41 cellular contexts compared by ENCODE assay signal in the genomic region with DNA sequence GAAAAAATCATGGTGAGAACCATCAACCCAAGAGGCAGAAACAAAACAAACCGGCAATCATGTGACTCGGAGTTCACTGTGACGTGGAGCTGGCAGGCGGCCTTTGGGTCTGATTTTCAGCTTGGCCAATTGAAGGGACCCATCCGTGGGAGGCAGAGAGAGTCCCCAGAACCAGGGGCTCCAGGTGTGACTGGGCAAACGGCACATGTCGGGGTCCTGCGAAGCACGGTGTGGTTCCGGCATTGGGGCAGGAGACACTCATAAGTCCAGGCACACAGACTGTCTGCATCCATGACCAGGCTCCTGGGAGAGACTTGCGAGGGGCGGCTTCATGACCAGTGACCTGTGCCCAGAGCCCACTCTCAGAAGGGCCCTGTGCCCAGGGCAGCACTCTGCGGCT. TPM values are rescaled to one million over a fixed set of nuclear protein-coding genes. Genes with fewer than 3 reads are reported as not detected.
"Had no signal": no experiment of that assay in that cellular context is flagged by ENCODE, and none has a peak within 500 bp of the region (broad histone marks: within the 10 kb centered on the region; RNA-seq: fewer than 3 reads in every experiment).

No MANE protein-coding gene starts in this region.

- H3K4me3 ChIP-seq: ascending aorta, cardiac muscle cell had no signal

- DNase-seq: activated CD4-positive, alpha-beta memory T cell treated with anti-CD3 and anti-CD28 coated beads, Interleukin-2, amount 10 ng/mL, durations not matched to agents 7 days and 5 days; activated CD4-positive, alpha-beta T cell treated with anti-CD3 and anti-CD28 coated beads for 1 hour; activated CD4-positive, alpha-beta T cell treated with anti-CD3 and anti-CD28 coated beads for 36 hours; activated CD4-positive, alpha-beta T cell treated with anti-CD3 and anti-CD28 coated beads for 48 hours; activated CD4-positive, alpha-beta T cell treated with anti-CD3 and anti-CD28 coated beads, Interleukin-2, amount 10 ng/mL, durations not matched to agents 7 days and 5 days; activated CD4-positive, alpha-beta T cell treated with anti-CD3 and anti-CD28 coated beads, Interleukin-2, amount 50 U/mL, for 48 hours; activated CD4-positive, CD25-positive, alpha-beta regulatory T cell; activated CD8-positive, alpha-beta memory T cell treated with anti-CD3 and anti-CD28 coated beads for 24 hours; activated CD8-positive, alpha-beta memory T cell treated with anti-CD3 and anti-CD28 coated beads, Interleukin-2, amount 10 ng/mL, durations not matched to agents 7 days and 5 days; activated CD8-positive, alpha-beta memory T cell treated with anti-CD3 and anti-CD28 coated beads, Interleukin-2, amount 50 U/mL, for 48 hours; activated CD8-positive, alpha-beta T cell treated with anti-CD3 and anti-CD28 coated beads, Interleukin-2, amount 10 ng/mL, durations not matched to agents 7 days and 5 days; activated effector memory CD4-positive, alpha-beta T cell treated with Interleukin-2 at 50 U/mL for 16 hours; activated gamma-delta T cell; activated naive CD4-positive, alpha-beta T cell treated with anti-CD3 and anti-CD28 coated beads, Interleukin-2, amount 10 ng/mL, durations not matched to agents 7 days and 5 days; activated naive CD4-positive, alpha-beta T cell treated with Interleukin-2 at 50 U/mL for 16 hours; activated naive CD8-positive, alpha-beta T cell treated with anti-CD3 and anti-CD28 coated beads, Interleukin-2, amount 10 ng/mL, durations not matched to agents 7 days and 5 days; activated naive CD8-positive, alpha-beta T cell treated with anti-CD3 and anti-CD28 coated beads, Interleukin-2, amount 50 U/mL, for 24 hours; activated T-cell treated with anti-CD3 and anti-CD28 coated beads, Interleukin-2, amount 50 U/mL, for 24 hours; activated T-cell treated with anti-CD3 and anti-CD28 coated beads, Interleukin-2, amount 50 U/mL, for 48 hours; amygdala; anterior cingulate cortex; caudate nucleus; cerebellar nuclear complex; T-helper 1 cell; T-helper 2 cell; T-helper 9 cell had no signal

- H3K4me3 Mint-ChIP-seq: activated CD4-positive, alpha-beta memory T cell treated with anti-CD3 and anti-CD28 coated beads, Interleukin-2, amount 10 ng/mL, durations not matched to agents 7 days and 5 days; activated CD4-positive, alpha-beta T cell treated with anti-CD3 and anti-CD28 coated beads for 36 hours; activated CD4-positive, alpha-beta T cell treated with anti-CD3 and anti-CD28 coated beads, Interleukin-2, amount 10 ng/mL, durations not matched to agents 7 days and 5 days; activated CD8-positive, alpha-beta memory T cell treated with anti-CD3 and anti-CD28 coated beads, Interleukin-2, amount 10 ng/mL, durations not matched to agents 7 days and 5 days; activated CD8-positive, alpha-beta T cell treated with anti-CD3 and anti-CD28 coated beads, Interleukin-2, amount 10 ng/mL, durations not matched to agents 7 days and 5 days; activated naive CD4-positive, alpha-beta T cell treated with anti-CD3 and anti-CD28 coated beads, Interleukin-2, amount 10 ng/mL, durations not matched to agents 7 days and 5 days; activated naive CD4-positive, alpha-beta T cell treated with anti-CD3 and anti-CD28 coated beads, Interleukin-2, amount 50 U/mL, for 24 hours; activated naive CD8-positive, alpha-beta T cell; activated naive CD8-positive, alpha-beta T cell treated with anti-CD3 and anti-CD28 coated beads, Interleukin-2, amount 10 ng/mL, durations not matched to agents 7 days and 5 days; activated naive CD8-positive, alpha-beta T cell treated with anti-CD3 and anti-CD28 coated beads, Interleukin-2, amount 50 U/mL, for 24 hours; activated T-cell treated with anti-CD3 and anti-CD28 coated beads, Interleukin-2, amount 50 U/mL, for 24 hours; brain; central memory CD8-positive, alpha-beta T cell; T-helper 1 cell treated with Interleukin-12 subunit alpha and Interleukin-12 subunit beta and Interleukin-4 antibody, amounts not matched to agents 30 μg/mL and 1 μg/mL, for 36 hours; T-helper 2 cell treated with Interferon-gamma antibody and Interleukin-4, amounts not matched to agents 5 μg/mL and 100 μg/mL, for 36 hours; WTC11 had no signal

- H3K36me3 Mint-ChIP-seq: activated CD8-positive, alpha-beta memory T cell treated with anti-CD3 and anti-CD28 coated beads, Interleukin-2, amount 10 ng/mL, durations not matched to agents 7 days and 5 days; activated naive CD4-positive, alpha-beta T cell treated with anti-CD3 and anti-CD28 coated beads, Interleukin-2, amount 10 ng/mL, durations not matched to agents 7 days and 5 days; activated naive CD4-positive, alpha-beta T cell treated with anti-CD3 and anti-CD28 coated beads, Interleukin-2, amount 50 U/mL, for 24 hours; activated naive CD8-positive, alpha-beta T cell; activated naive CD8-positive, alpha-beta T cell treated with anti-CD3 and anti-CD28 coated beads, Interleukin-2, amount 10 ng/mL, durations not matched to agents 7 days and 5 days; WTC11 had no signal

- H3K9me3 ChIP-seq: ascending aorta had no signal

- ATAC-seq: activated CD4-positive, alpha-beta T cell treated with anti-CD3 and anti-CD28 coated beads for 36 hours; activated CD4-positive, CD25-positive, alpha-beta regulatory T cell treated with anti-CD3 and anti-CD28 coated beads, Interleukin-2, amount 50 U/mL, for 24 hours; activated CD8-positive, alpha-beta memory T cell treated with anti-CD3 and anti-CD28 coated beads, Interleukin-2, amount 10 ng/mL, durations not matched to agents 7 days and 5 days; activated CD8-positive, alpha-beta T cell treated with anti-CD3 and anti-CD28 coated beads, Interleukin-2, amount 10 ng/mL, durations not matched to agents 7 days and 5 days; activated naive CD8-positive, alpha-beta T cell treated with anti-CD3 and anti-CD28 coated beads, Interleukin-2, amount 50 U/mL, for 24 hours had no signal

- H3K36me3 ChIP-seq: ascending aorta, cardiac muscle cell had no signal

- FAIRE-seq: bronchial epithelial cell, TTC549 had no signal

- H3K27ac Mint-ChIP-seq: activated CD4-positive, alpha-beta memory T cell treated with anti-CD3 and anti-CD28 coated beads, Interleukin-2, amount 10 ng/mL, durations not matched to agents 7 days and 5 days; activated CD4-positive, alpha-beta T cell treated with anti-CD3 and anti-CD28 coated beads for 36 hours; activated CD4-positive, alpha-beta T cell treated with anti-CD3 and anti-CD28 coated beads, Interleukin-2, amount 10 ng/mL, durations not matched to agents 7 days and 5 days; activated CD8-positive, alpha-beta memory T cell treated with anti-CD3 and anti-CD28 coated beads, Interleukin-2, amount 10 ng/mL, durations not matched to agents 7 days and 5 days; activated CD8-positive, alpha-beta T cell treated with anti-CD3 and anti-CD28 coated beads, Interleukin-2, amount 10 ng/mL, durations not matched to agents 7 days and 5 days; activated naive CD4-positive, alpha-beta T cell treated with anti-CD3 and anti-CD28 coated beads, Interleukin-2, amount 10 ng/mL, durations not matched to agents 7 days and 5 days; activated naive CD4-positive, alpha-beta T cell treated with anti-CD3 and anti-CD28 coated beads, Interleukin-2, amount 50 U/mL, for 24 hours; activated naive CD8-positive, alpha-beta T cell; activated naive CD8-positive, alpha-beta T cell treated with anti-CD3 and anti-CD28 coated beads, Interleukin-2, amount 10 ng/mL, durations not matched to agents 7 days and 5 days; activated naive CD8-positive, alpha-beta T cell treated with anti-CD3 and anti-CD28 coated beads, Interleukin-2, amount 50 U/mL, for 24 hours; activated T-cell treated with anti-CD3 and anti-CD28 coated beads, Interleukin-2, amount 50 U/mL, for 24 hours; activated T-helper 2 cell treated with anti-CD3 and anti-CD28 coated beads, Interferon-gamma antibody, Interleukin-2, Interleukin-4, amounts not matched to agents 10 μg/mL and 5 μg/mL and 100 μg/mL, durations not matched to agents 14 hours and 24 hours and 36 hours; brain; T-helper 1 cell treated with Interleukin-12 subunit alpha and Interleukin-12 subunit beta and Interleukin-4 antibody, amounts not matched to agents 30 μg/mL and 1 μg/mL, for 36 hours; T-helper 2 cell treated with Interferon-gamma antibody and Interleukin-4, amounts not matched to agents 5 μg/mL and 100 μg/mL, for 36 hours; WTC11 had no signal

- H3K27ac ChIP-seq: ascending aorta, cardiac muscle cell, VCaP had no signal

- H3K4me1 ChIP-seq: ascending aorta had no signal

- H3K4me1 Mint-ChIP-seq: activated CD4-positive, alpha-beta memory T cell treated with anti-CD3 and anti-CD28 coated beads, Interleukin-2, amount 10 ng/mL, durations not matched to agents 7 days and 5 days; activated CD4-positive, alpha-beta T cell treated with anti-CD3 and anti-CD28 coated beads for 36 hours; activated CD4-positive, alpha-beta T cell treated with anti-CD3 and anti-CD28 coated beads, Interleukin-2, amount 10 ng/mL, durations not matched to agents 7 days and 5 days; activated CD8-positive, alpha-beta memory T cell treated with anti-CD3 and anti-CD28 coated beads, Interleukin-2, amount 10 ng/mL, durations not matched to agents 7 days and 5 days; activated naive CD4-positive, alpha-beta T cell treated with anti-CD3 and anti-CD28 coated beads, Interleukin-2, amount 10 ng/mL, durations not matched to agents 7 days and 5 days; activated naive CD4-positive, alpha-beta T cell treated with anti-CD3 and anti-CD28 coated beads, Interleukin-2, amount 50 U/mL, for 24 hours; activated naive CD8-positive, alpha-beta T cell treated with anti-CD3 and anti-CD28 coated beads, Interleukin-2, amount 10 ng/mL, durations not matched to agents 7 days and 5 days; activated naive CD8-positive, alpha-beta T cell treated with anti-CD3 and anti-CD28 coated beads, Interleukin-2, amount 50 U/mL, for 24 hours; central memory CD8-positive, alpha-beta T cell; WTC11 had no signal

- H3K9me3 Mint-ChIP-seq: activated CD4-positive, alpha-beta memory T cell treated with anti-CD3 and anti-CD28 coated beads, Interleukin-2, amount 10 ng/mL, durations not matched to agents 7 days and 5 days; activated CD4-positive, alpha-beta T cell treated with anti-CD3 and anti-CD28 coated beads, Interleukin-2, amount 10 ng/mL, durations not matched to agents 7 days and 5 days; activated naive CD4-positive, alpha-beta T cell treated with anti-CD3 and anti-CD28 coated beads, Interleukin-2, amount 10 ng/mL, durations not matched to agents 7 days and 5 days; activated naive CD4-positive, alpha-beta T cell treated with anti-CD3 and anti-CD28 coated beads, Interleukin-2, amount 50 U/mL, for 24 hours; activated naive CD8-positive, alpha-beta T cell treated with anti-CD3 and anti-CD28 coated beads, Interleukin-2, amount 10 ng/mL, durations not matched to agents 7 days and 5 days; activated naive CD8-positive, alpha-beta T cell treated with anti-CD3 and anti-CD28 coated beads, Interleukin-2, amount 50 U/mL, for 24 hours; activated T-cell treated with anti-CD3 and anti-CD28 coated beads, Interleukin-2, amount 50 U/mL, for 24 hours; activated T-helper 2 cell treated with anti-CD3 and anti-CD28 coated beads, Interferon-gamma antibody, Interleukin-2, Interleukin-4, amounts not matched to agents 10 μg/mL and 5 μg/mL and 100 μg/mL, durations not matched to agents 14 hours and 24 hours and 36 hours; central memory CD8-positive, alpha-beta T cell; T-helper 1 cell treated with Interleukin-12 subunit alpha and Interleukin-12 subunit beta and Interleukin-4 antibody, amounts not matched to agents 30 μg/mL and 1 μg/mL, for 36 hours; T-helper 2 cell treated with Interferon-gamma antibody and Interleukin-4, amounts not matched to agents 5 μg/mL and 100 μg/mL, for 36 hours had no signal

- H3K27me3 ChIP-seq: ascending aorta, cardiac muscle cell had no signal

RNA-seq across cellular contexts. Expression of gene CNPY1, which starts 12.6 kb away (rescaled TPM):
- total RNA-seq: activated CD4-positive, alpha-beta memory T cell treated with anti-CD3 and anti-CD28 coated beads, Interleukin-2, amount 10 ng/mL, durations not matched to agents 7 days and 5 days; activated CD4-positive, alpha-beta T cell treated with anti-CD3 and anti-CD28 coated beads for 36 hours; activated CD4-positive, alpha-beta T cell treated with anti-CD3 and anti-CD28 coated beads, Interleukin-2, amount 10 ng/mL, durations not matched to agents 7 days and 5 days; activated CD8-positive, alpha-beta memory T cell treated with anti-CD3 and anti-CD28 coated beads, Interleukin-2, amount 10 ng/mL, durations not matched to agents 7 days and 5 days; activated CD8-positive, alpha-beta T cell treated with anti-CD3 and anti-CD28 coated beads, Interleukin-2, amount 10 ng/mL, durations not matched to agents 7 days and 5 days; activated naive CD8-positive, alpha-beta T cell treated with anti-CD3 and anti-CD28 coated beads, Interleukin-2, amount 10 ng/mL, durations not matched to agents 7 days and 5 days; activated T-helper 2 cell treated with anti-CD3 and anti-CD28 coated beads, Interferon-gamma antibody, Interleukin-2, Interleukin-4, amounts not matched to agents 10 μg/mL and 5 μg/mL and 100 μg/mL, durations not matched to agents 14 hours and 24 hours and 36 hours; ascending aorta; bronchial epithelial cell had no signal
- polyA plus RNA-seq: adipose tissue, cardiac muscle cell had no signal
